17 cellular contexts compared by ENCODE assay signal in genomic region chr22:39115976-39116621, GRCh38. TPM values are rescaled to one million over a fixed set of nuclear protein-coding genes. Genes with fewer than 3 reads are reported as not detected.
DNase-seq lines count a peak whose midpoint lies in the region; ATAC-seq and TF ChIP-seq lines count a peak whose summit lies in the region.
"Had no signal": no experiment of that assay in that cellular context is flagged by ENCODE, and none has a peak within 500 bp of the region (broad histone marks: within the 10 kb centered on the region; RNA-seq: fewer than 3 reads in every experiment).

No MANE protein-coding gene starts in this region.

- no peaks in the 10 kb centered on the region for H3K79me2 ChIP-seq in MM.1S (ENCODE audit: low read length)

- no peak for DNase-seq in activated T-cell treated with anti-CD3 and anti-CD28 coated beads, Interleukin-2, amount 50 U/mL, for 72 hours
- DNase-seq in activated T-cell treated with anti-CD3 and anti-CD28 coated beads for 4 hours (no peak), MM.1S (no peak), NCI-H1930 (lab: John Stamatoyannopoulos, UW) (no peak), stomach (no peak)
- DNase-seq in activated naive CD8-positive, alpha-beta T cell treated with anti-CD3 and anti-CD28 coated beads for 36 hours: no peak
- DNase-seq: amygdala; caudate nucleus; esophagus squamous epithelium; NCI-H2029; NCI-H446; nucleus accumbens; stimulated activated naive CD4-positive, alpha-beta T cell treated with Interleukin-2 at 50 U/mL for 16 hours had no signal

- H3K4me1 ChIP-seq in MM.1S (ENCODE audit: low read length): peaks cover 45% of the 10 kb centered on the region
- H3K4me1 ChIP-seq in stomach: peaks cover 0 to 7% (median 0%) of the 10 kb centered on the region in 4 donors

- peak overlapping the region; percentile 55 for H3K4me2 ChIP-seq in MM.1S (ENCODE audit: low read depth, low read length)

- H2AFZ ChIP-seq in MM.1S (ENCODE audit: low read length): no peak overlapping the region

- H3K4me3 Mint-ChIP-seq in activated T-cell treated with anti-CD3 and anti-CD28 coated beads, Interleukin-2, amount 50 U/mL, for 72 hours: peak overlapping the region; percentile 80 to 86
- H3K4me3 Mint-ChIP-seq in activated naive CD8-positive, alpha-beta T cell treated with anti-CD3 and anti-CD28 coated beads for 36 hours: peak overlapping the region; percentile 18
- H3K4me3 Mint-ChIP-seq in stimulated activated memory B cell treated with anti-CD40 and anti-IgM and Interleukin-4, amounts not matched to agents 10 μg/mL and 1 μg/mL and 100 μg/mL, for 72 hours: no peak overlapping the region
- H3K4me3 Mint-ChIP-seq: type B pancreatic cell had no signal

- H3K4me1 Mint-ChIP-seq in activated T-cell treated with anti-CD3 and anti-CD28 coated beads, Interleukin-2, amount 50 U/mL, for 72 hours (ENCODE audit: low read depth): peaks cover 60% of the 10 kb centered on the region
- peaks cover 54% of the 10 kb centered on the region for H3K4me1 Mint-ChIP-seq in activated naive CD8-positive, alpha-beta T cell treated with anti-CD3 and anti-CD28 coated beads for 36 hours
- H3K4me1 Mint-ChIP-seq in stimulated activated memory B cell treated with anti-CD40 and anti-IgM and Interleukin-4, amounts not matched to agents 10 μg/mL and 1 μg/mL and 100 μg/mL, for 72 hours: peaks cover 58% of the 10 kb centered on the region

- peaks cover 31% of the 10 kb centered on the region for H3F3A ChIP-seq in MM.1S (ENCODE audit: insufficient read depth, low read length)

- TF ChIP-seq EP300 in stomach (IDR thresholded peaks at IDR 0.05): no peak

- TF ChIP-seq POLR2A in stomach (IDR thresholded peaks at IDR 0.05): no peak

- no peaks in the 10 kb centered on the region for H3K9me3 Mint-ChIP-seq in activated T-cell treated with anti-CD3 and anti-CD28 coated beads, Interleukin-2, amount 50 U/mL, for 72 hours
- H3K9me3 Mint-ChIP-seq in activated naive CD8-positive, alpha-beta T cell treated with anti-CD3 and anti-CD28 coated beads for 36 hours: no peaks in the 10 kb centered on the region
- no peaks in the 10 kb centered on the region for H3K9me3 Mint-ChIP-seq in stimulated activated memory B cell treated with anti-CD40 and anti-IgM and Interleukin-4, amounts not matched to agents 10 μg/mL and 1 μg/mL and 100 μg/mL, for 72 hours
- H3K9me3 Mint-ChIP-seq: type B pancreatic cell had no signal

- no peaks in the 10 kb centered on the region for H3K36me3 ChIP-seq in MM.1S (replicated peaks; ENCODE audit: insufficient read depth, low read length)
- H3K36me3 ChIP-seq in stomach: no peaks in the 10 kb centered on the region
- H3K36me3 ChIP-seq: esophagus squamous epithelium had no signal

- no peak for TF ChIP-seq CTCF in MM.1S (IDR thresholded peaks at IDR 0.05; ENCODE audit: low read length)
- no peak for TF ChIP-seq CTCF in stomach (IDR thresholded peaks at IDR 0.05)

- H3K27me3 ChIP-seq in MM.1S (replicated peaks; ENCODE audit: insufficient read depth, low read length): no peaks in the 10 kb centered on the region
- peaks cover 0 to 43% (median 0%) of the 10 kb centered on the region in 3 donors for H3K27me3 ChIP-seq in stomach

- no peaks in the 10 kb centered on the region for H4K20me1 ChIP-seq in MM.1S (ENCODE audit: insufficient read depth, low read length)

- H3K9ac ChIP-seq in MM.1S (ENCODE audit: low read length): no peak overlapping the region

- no peak overlapping the region for H3K4me3 ChIP-seq in MM.1S (ENCODE audit: low read length)
- no peak overlapping the region for H3K4me3 ChIP-seq in stomach
- H3K4me3 ChIP-seq: esophagus squamous epithelium, K562 had no signal

- peak overlapping the region; percentile 81; the same call in 1 of the 2 replicates for H3K27ac ChIP-seq in MM.1S (ENCODE audit: low read length)
- no peak overlapping the region for H3K27ac ChIP-seq in stomach
- H3K27ac ChIP-seq: esophagus squamous epithelium had no signal

- no peaks in the 10 kb centered on the region for H3K9me2 ChIP-seq in MM.1S (replicated peaks; ENCODE audit: insufficient read depth, low read length)

- H3K9me3 ChIP-seq in MM.1S (replicated peaks; ENCODE audit: insufficient read depth, low read length) (no peaks in the 10 kb centered on the region), stomach (no peaks in the 10 kb centered on the region)
- H3K9me3 ChIP-seq: esophagus squamous epithelium had no signal

- peak; percentile 34 to 42 for ATAC-seq in activated T-cell treated with anti-CD3 and anti-CD28 coated beads, Interleukin-2, amount 50 U/mL, for 72 hours (replicated peaks in 1 of 2)
- ATAC-seq in stimulated activated memory B cell treated with anti-CD40 and anti-IgM and Interleukin-4, amounts not matched to agents 10 μg/mL and 1 μg/mL and 100 μg/mL, for 72 hours: peak; percentile 59
- ATAC-seq in GM19452 (IDR thresholded peaks at IDR 0.05; ENCODE audit: unreplicated experiment): no peak
- ATAC-seq: K562 had no signal

- peaks cover 7% of the 10 kb centered on the region for H3K27me3 Mint-ChIP-seq in activated T-cell treated with anti-CD3 and anti-CD28 coated beads, Interleukin-2, amount 50 U/mL, for 72 hours (ENCODE audit: low read depth)
- no peaks in the 10 kb centered on the region for H3K27me3 Mint-ChIP-seq in activated naive CD8-positive, alpha-beta T cell treated with anti-CD3 and anti-CD28 coated beads for 36 hours
- H3K27me3 Mint-ChIP-seq in stimulated activated memory B cell treated with anti-CD40 and anti-IgM and Interleukin-4, amounts not matched to agents 10 μg/mL and 1 μg/mL and 100 μg/mL, for 72 hours: no peaks in the 10 kb centered on the region

- no peaks in the 10 kb centered on the region for H3K36me3 Mint-ChIP-seq in activated T-cell treated with anti-CD3 and anti-CD28 coated beads, Interleukin-2, amount 50 U/mL, for 72 hours (ENCODE audit: insufficient read depth in 2 of 2)
- no peaks in the 10 kb centered on the region for H3K36me3 Mint-ChIP-seq in activated naive CD8-positive, alpha-beta T cell treated with anti-CD3 and anti-CD28 coated beads for 36 hours
- H3K36me3 Mint-ChIP-seq in stimulated activated memory B cell treated with anti-CD40 and anti-IgM and Interleukin-4, amounts not matched to agents 10 μg/mL and 1 μg/mL and 100 μg/mL, for 72 hours: no peaks in the 10 kb centered on the region
- H3K36me3 Mint-ChIP-seq: type B pancreatic cell had no signal

- WGBS in stomach, 5 donors: 69 to 81% (median 74%) methylated on average over 9 of the region's 9 CpGs

- H3K27ac Mint-ChIP-seq in activated T-cell treated with anti-CD3 and anti-CD28 coated beads, Interleukin-2, amount 50 U/mL, for 72 hours: peak overlapping the region; percentile 92
- peak overlapping the region; percentile 83 for H3K27ac Mint-ChIP-seq in activated naive CD8-positive, alpha-beta T cell treated with anti-CD3 and anti-CD28 coated beads for 36 hours
- H3K27ac Mint-ChIP-seq in stimulated activated memory B cell treated with anti-CD40 and anti-IgM and Interleukin-4, amounts not matched to agents 10 μg/mL and 1 μg/mL and 100 μg/mL, for 72 hours: peak overlapping the region; percentile 78
- H3K27ac Mint-ChIP-seq: type B pancreatic cell had no signal

- intact Hi-C loops in stomach (cut with DNase I; ENCODE audit: low total_unique reads): no loop called here

RNA-seq across cellular contexts. Expression of gene APOBEC3H, which starts 19.1 kb away (rescaled TPM):
- total RNA-seq in activated T-cell treated with anti-CD3 and anti-CD28 coated beads, Interleukin-2, amount 50 U/mL, for 72 hours: 10 to 100 TPM; 21.9 to 24.4 TPM
- 1 to 10 TPM; 4.3 to 5.3 TPM for total RNA-seq in activated naive CD8-positive, alpha-beta T cell treated with anti-CD3 and anti-CD28 coated beads for 36 hours
- 1 to 10 TPM in 1 of 5 donors, not detected in 4; 7.8 TPM for total RNA-seq in stomach
- polyA plus RNA-seq in stomach: under 1 TPM in 1 of 3 donors, not detected in 2; 0.63 TPM
- total RNA-seq: K562 had no signal

RNA-seq across cellular contexts. Expression of gene CBX7, which starts 36.4 kb away (rescaled TPM):
- total RNA-seq in activated T-cell treated with anti-CD3 and anti-CD28 coated beads, Interleukin-2, amount 50 U/mL, for 72 hours: 10 to 100 TPM; 41.5 to 61.0 TPM
- 10 to 100 TPM; 11.6 to 12.5 TPM for total RNA-seq in activated naive CD8-positive, alpha-beta T cell treated with anti-CD3 and anti-CD28 coated beads for 36 hours
- 10 to 100 TPM; 10.1 to 84.6 (median 29.6) TPM for total RNA-seq in stomach
- polyA plus RNA-seq in stomach: 10 to 100 TPM; 28.6 to 46.3 (median 29.8) TPM

RNA-seq across cellular contexts. Expression of gene APOBEC3G, which starts 39.0 kb away (rescaled TPM):
- total RNA-seq in activated T-cell treated with anti-CD3 and anti-CD28 coated beads, Interleukin-2, amount 50 U/mL, for 72 hours: 100 to 1,000 TPM in 1 of 2 donors, 10 to 100 TPM in 1; 77.8 to 115 TPM
- total RNA-seq in activated naive CD8-positive, alpha-beta T cell treated with anti-CD3 and anti-CD28 coated beads for 36 hours: 10 to 100 TPM; 44.2 to 44.3 TPM
- total RNA-seq in stomach: 10 to 100 TPM in 1 of 5 donors, 1 to 10 TPM in 2, under 1 TPM in 1, not detected in 1; 0.45 to 19.6 (median 3.6) TPM
- 1 to 10 TPM; 4.1 to 9.3 (median 7.0) TPM for polyA plus RNA-seq in stomach
